8 cellular contexts compared by ENCODE assay signal in genomic region chr4:53015681-53016080, GRCh38.
DNase-seq lines count a peak whose midpoint lies in the region; ATAC-seq and TF ChIP-seq lines count a peak whose summit lies in the region.

No MANE protein-coding gene starts in this region.

- no peaks in the 10 kb centered on the region for H3K27me3 Mint-ChIP-seq in activated naive CD8-positive, alpha-beta T cell treated with anti-CD3 and anti-CD28 coated beads, Interleukin-2, amount 50 U/mL, for 24 hours
- H3K27me3 Mint-ChIP-seq in activated naive CD8-positive, alpha-beta T cell treated with anti-CD3 and anti-CD28 coated beads for 36 hours: no peaks in the 10 kb centered on the region
- H3K27me3 Mint-ChIP-seq in mesothelial cell of epicardium (ENCODE audit: low read depth): no peaks in the 10 kb centered on the region
- H3K27me3 Mint-ChIP-seq in naive thymus-derived CD8-positive, alpha-beta T cell: no peaks in the 10 kb centered on the region

- peaks cover 4% of the 10 kb centered on the region for H3K36me3 Mint-ChIP-seq in activated naive CD8-positive, alpha-beta T cell treated with anti-CD3 and anti-CD28 coated beads, Interleukin-2, amount 50 U/mL, for 24 hours (ENCODE audit: low read depth)
- peaks cover 5% of the 10 kb centered on the region for H3K36me3 Mint-ChIP-seq in activated naive CD8-positive, alpha-beta T cell treated with anti-CD3 and anti-CD28 coated beads for 36 hours
- H3K36me3 Mint-ChIP-seq in mesothelial cell of epicardium: no peaks in the 10 kb centered on the region
- H3K36me3 Mint-ChIP-seq in naive thymus-derived CD8-positive, alpha-beta T cell: peaks cover 0 to 8% (median 0%) of the 10 kb centered on the region in 3 donors

- H3K9me3 Mint-ChIP-seq in activated naive CD8-positive, alpha-beta T cell treated with anti-CD3 and anti-CD28 coated beads, Interleukin-2, amount 50 U/mL, for 24 hours: no peaks in the 10 kb centered on the region
- H3K9me3 Mint-ChIP-seq in activated naive CD8-positive, alpha-beta T cell treated with anti-CD3 and anti-CD28 coated beads for 36 hours: no peaks in the 10 kb centered on the region
- H3K9me3 Mint-ChIP-seq in mesothelial cell of epicardium: no peaks in the 10 kb centered on the region
- no peaks in the 10 kb centered on the region for H3K9me3 Mint-ChIP-seq in naive thymus-derived CD8-positive, alpha-beta T cell

- peak; percentile 80 for TF ChIP-seq CTCF in choroid plexus epithelial cell (conservative IDR thresholded peaks at IDR 0.05; ENCODE audit: low read depth, low read length)
- TF ChIP-seq CTCF in mesothelial cell of epicardium (IDR thresholded peaks at IDR 0.05; ENCODE audit: unreplicated experiment): peak; percentile 66

- POLR2A ChIA-PET in naive thymus-derived CD8-positive, alpha-beta T cell (lab: Charles Lee): no interaction called here

- peak; percentile 10 for DNase-seq in activated naive CD8-positive, alpha-beta T cell treated with anti-CD3 and anti-CD28 coated beads, Interleukin-2, amount 50 U/mL, for 24 hours
- DNase-seq in activated naive CD8-positive, alpha-beta T cell treated with anti-CD3 and anti-CD28 coated beads for 36 hours: no peak
- DNase-seq in NCI-H524 (lab: John Stamatoyannopoulos, UW) (peak; percentile 31 to 64), choroid plexus epithelial cell (ENCODE audit: low read depth) (peak; percentile 90), mesothelial cell of epicardium (ENCODE audit: low spot score in 2 of 2, unreplicated experiment in 2 of 2) (no peak)
- DNase-seq in naive thymus-derived CD8-positive, alpha-beta T cell: no peak

- no peak for ATAC-seq in activated naive CD8-positive, alpha-beta T cell treated with anti-CD3 and anti-CD28 coated beads, Interleukin-2, amount 50 U/mL, for 24 hours
- no peak for ATAC-seq in naive thymus-derived CD8-positive, alpha-beta T cell
- ATAC-seq in GM21723 (IDR thresholded peaks at IDR 0.05; ENCODE audit: unreplicated experiment) (no peak), GM19351 (IDR thresholded peaks at IDR 0.05; ENCODE audit: unreplicated experiment) (no peak)

- H3K27ac Mint-ChIP-seq in activated naive CD8-positive, alpha-beta T cell treated with anti-CD3 and anti-CD28 coated beads, Interleukin-2, amount 50 U/mL, for 24 hours: no peak overlapping the region
- H3K27ac Mint-ChIP-seq in activated naive CD8-positive, alpha-beta T cell treated with anti-CD3 and anti-CD28 coated beads for 36 hours: no peak overlapping the region
- peak overlapping the region; percentile 31 for H3K27ac Mint-ChIP-seq in mesothelial cell of epicardium
- peak overlapping the region in 1 of 10 donors; percentile 1 for H3K27ac Mint-ChIP-seq in naive thymus-derived CD8-positive, alpha-beta T cell

- H3K4me3 Mint-ChIP-seq in activated naive CD8-positive, alpha-beta T cell treated with anti-CD3 and anti-CD28 coated beads, Interleukin-2, amount 50 U/mL, for 24 hours: no peak overlapping the region
- H3K4me3 Mint-ChIP-seq in activated naive CD8-positive, alpha-beta T cell treated with anti-CD3 and anti-CD28 coated beads for 36 hours: no peak overlapping the region
- H3K4me3 Mint-ChIP-seq in mesothelial cell of epicardium: no peak overlapping the region
- no peak overlapping the region for H3K4me3 Mint-ChIP-seq in naive thymus-derived CD8-positive, alpha-beta T cell

- H3K4me3 ChIP-seq in choroid plexus epithelial cell (ENCODE audit: low read depth, low read length): no peak overlapping the region

- H3K4me1 Mint-ChIP-seq in activated naive CD8-positive, alpha-beta T cell treated with anti-CD3 and anti-CD28 coated beads, Interleukin-2, amount 50 U/mL, for 24 hours: peaks cover 20% of the 10 kb centered on the region
- H3K4me1 Mint-ChIP-seq in activated naive CD8-positive, alpha-beta T cell treated with anti-CD3 and anti-CD28 coated beads for 36 hours: peaks cover 29% of the 10 kb centered on the region
- H3K4me1 Mint-ChIP-seq in mesothelial cell of epicardium: peaks cover 71% of the 10 kb centered on the region
- peaks cover 14 to 35% (median 32%) of the 10 kb centered on the region in 4 donors for H3K4me1 Mint-ChIP-seq in naive thymus-derived CD8-positive, alpha-beta T cell

Comparison
In these comparisons a context has a peak if more than half of its experiments do, and no peak if none do; other contexts are left out.
1. DNase-seq: peak in activated naive CD8-positive, alpha-beta T cell treated with anti-CD3 and anti-CD28 coated beads, Interleukin-2, amount 50 U/mL, for 24 hours (single experiment), NCI-H524 (2 of 2) and choroid plexus epithelial cell (single experiment); none in activated naive CD8-positive, alpha-beta T cell treated with anti-CD3 and anti-CD28 coated beads for 36 hours (single experiment), mesothelial cell of epicardium (0 of 2) and naive thymus-derived CD8-positive, alpha-beta T cell (0 of 10).